1 cellular context compared by ENCODE assay signal in genomic region chr2:71597749-71598148, GRCh38.
TF ChIP-seq lines count a peak whose summit lies in the region.

No MANE protein-coding gene starts in this region.

TF ChIP-seq in IMR-90, 13 proteins besides CTCF, POLR2A, EP300 and RAD21 (continued from another document):
- no peak for TF ChIP-seq SMC3 (IDR thresholded peaks at IDR 0.05; ENCODE audit: low read depth, low read length)
- no peak for TF ChIP-seq MAZ (IDR thresholded peaks at IDR 0.05; ENCODE audit: borderline replicate concordance, low read depth, low read length)
- no peak for TF ChIP-seq MAFK (IDR thresholded peaks at IDR 0.05; ENCODE audit: low read depth, low read length)
- TF ChIP-seq FOS (IDR thresholded peaks at IDR 0.05; ENCODE audit: low read depth, low read length), result no peak
- TF ChIP-seq USF2 (IDR thresholded peaks at IDR 0.05; ENCODE audit: low read depth, low read length), result no peak
- TF ChIP-seq CEBPB (IDR thresholded peaks at IDR 0.05; ENCODE audit: low read depth, low read length), result no peak
- TF ChIP-seq CHD1 (IDR thresholded peaks at IDR 0.05; ENCODE audit: low read depth, low read length), result no peak
